Comparison of ENCODE assay signal across 10 cellular contexts in genomic region chr3:192408721-192409151, GRCh38.
DNase-seq lines count a peak whose midpoint lies in the region; ATAC-seq and TF ChIP-seq lines count a peak whose summit lies in the region.
"Had no signal": no experiment of that assay in that cellular context is flagged by ENCODE, and none has a peak within 500 bp of the region (broad histone marks: within the 10 kb centered on the region; RNA-seq: fewer than 3 reads in every experiment).

No MANE protein-coding gene starts in this region.

- H4K8ac ChIP-seq in mesendoderm (ENCODE audit: low read depth, low read length) = peak overlapping the region; percentile 87

- H3K36me3 Mint-ChIP-seq in activated CD8-positive, alpha-beta memory T cell treated with anti-CD3 and anti-CD28 coated beads, Interleukin-2, amount 10 ng/mL, durations not matched to agents 7 days and 5 days = peaks cover 4% of the 10 kb centered on the region
- H3K36me3 Mint-ChIP-seq in type B pancreatic cell = no peaks in the 10 kb centered on the region

- peak overlapping the region; percentile 95 for H3K56ac ChIP-seq in mesendoderm (ENCODE audit: low read length)

- DNase-seq in activated CD8-positive, alpha-beta memory T cell treated with anti-CD3 and anti-CD28 coated beads, Interleukin-2, amount 10 ng/mL, durations not matched to agents 7 days and 5 days = no peak
- DNase-seq in activated CD8-positive, alpha-beta memory T cell treated with anti-CD3 and anti-CD28 coated beads, Interleukin-2, amount 50 U/mL, for 4 hours = no peak
- peak; percentile 71 for DNase-seq in ecto neural progenitor cell (ENCODE audit: low spot score)
- DNase-seq in mesendoderm = peak; percentile 68
- no peak for DNase-seq in type B pancreatic cell (ENCODE audit: extremely low spot score, unreplicated experiment)
- DNase-seq in NCI-H2171 treated with DMSO at 0.1 percent for 48 hours (lab: John Stamatoyannopoulos, UW) = no peak
- no peak for DNase-seq in AML-193 (lab: John Stamatoyannopoulos, UW)
- DNase-seq: effector CD4-positive, alpha-beta T cell had no signal

- no peak overlapping the region for H2AK5ac ChIP-seq in mesendoderm (ENCODE audit: low read length)

- H3K27me3 Mint-ChIP-seq in activated CD8-positive, alpha-beta memory T cell treated with anti-CD3 and anti-CD28 coated beads, Interleukin-2, amount 10 ng/mL, durations not matched to agents 7 days and 5 days = peaks cover 57% of the 10 kb centered on the region
- H3K27me3 Mint-ChIP-seq in type B pancreatic cell = peaks cover 87% of the 10 kb centered on the region

- H3K27me3 ChIP-seq in mesendoderm (ENCODE audit: insufficient read depth, low read length, poor library complexity) = no peaks in the 10 kb centered on the region
- H3K27me3 ChIP-seq: BLaER1 treated with 17β-estradiol and CSF1 and Interleukin-3, amounts not matched to agents 10 nM and 100 nM had no signal

- peak overlapping the region; percentile 29 for H3K27ac Mint-ChIP-seq in activated CD8-positive, alpha-beta memory T cell treated with anti-CD3 and anti-CD28 coated beads, Interleukin-2, amount 10 ng/mL, durations not matched to agents 7 days and 5 days
- H3K27ac Mint-ChIP-seq in type B pancreatic cell = peak overlapping the region; percentile 65

- H3K79me1 ChIP-seq in mesendoderm (ENCODE audit: low read length) = no peaks in the 10 kb centered on the region

- peak overlapping the region; percentile 88 for H3K9ac ChIP-seq in mesendoderm (ENCODE audit: low read length)
- H3K9ac ChIP-seq: BLaER1 treated with 17β-estradiol and CSF1 and Interleukin-3, amounts not matched to agents 10 nM and 100 nM had no signal

- no peak overlapping the region for H3K27ac ChIP-seq in mesendoderm (ENCODE audit: low read depth, low read length)
- H3K27ac ChIP-seq: BLaER1 treated with 17β-estradiol and CSF1 and Interleukin-3, amounts not matched to agents 10 nM and 100 nM had no signal

- peak overlapping the region; percentile 83 for H3K4ac ChIP-seq in mesendoderm (ENCODE audit: low read depth, low read length)

- H3K23ac ChIP-seq in mesendoderm (ENCODE audit: low read length) = no peak overlapping the region

- H3K36me3 ChIP-seq in mesendoderm (ENCODE audit: control insufficient read depth, insufficient read depth, low read length) = no peaks in the 10 kb centered on the region
- H3K36me3 ChIP-seq: BLaER1 treated with 17β-estradiol and CSF1 and Interleukin-3, amounts not matched to agents 10 nM and 100 nM had no signal

- H2BK120ac ChIP-seq in mesendoderm (ENCODE audit: low read depth, low read length) = peak overlapping the region; percentile 61

- no CpG with 5 or more reads among the region's 35 CpGs for WGBS in mesendoderm (ENCODE audit: extremely low coverage, insufficient coverage, low lambda C conversion rate)

- H3K4me1 ChIP-seq in mesendoderm (ENCODE audit: control insufficient read depth, low read depth, low read length) = no peaks in the 10 kb centered on the region
- H3K4me1 ChIP-seq: BLaER1 treated with 17β-estradiol and CSF1 and Interleukin-3, amounts not matched to agents 10 nM and 100 nM had no signal

- peak overlapping the region; percentile 97 for H3K4me2 ChIP-seq in mesendoderm (ENCODE audit: low read length)
- H3K4me2 ChIP-seq: BLaER1 treated with 17β-estradiol and CSF1 and Interleukin-3, amounts not matched to agents 10 nM and 100 nM had no signal

- H3K18ac ChIP-seq in mesendoderm (ENCODE audit: low read length) = peak overlapping the region; percentile 97

- no peaks in the 10 kb centered on the region for H3K9me3 Mint-ChIP-seq in activated CD8-positive, alpha-beta memory T cell treated with anti-CD3 and anti-CD28 coated beads, Interleukin-2, amount 10 ng/mL, durations not matched to agents 7 days and 5 days (ENCODE audit: low read depth)
- no peaks in the 10 kb centered on the region for H3K9me3 Mint-ChIP-seq in type B pancreatic cell

- no peak for TF ChIP-seq CTCF in type B pancreatic cell (conservative IDR thresholded peaks at IDR 0.05)

- CTCF ChIA-PET in activated CD8-positive, alpha-beta memory T cell treated with anti-CD3 and anti-CD28 coated beads, Interleukin-2, amount 10 ng/mL, durations not matched to agents 7 days and 5 days (lab: Charles Lee) = no interaction called here

- ATAC-seq in activated CD8-positive, alpha-beta memory T cell treated with anti-CD3 and anti-CD28 coated beads, Interleukin-2, amount 10 ng/mL, durations not matched to agents 7 days and 5 days = no peak
- ATAC-seq in HG02973 (IDR thresholded peaks at IDR 0.05; ENCODE audit: unreplicated experiment) = no peak

- H4K5ac ChIP-seq in mesendoderm (ENCODE audit: low read length) = no peak overlapping the region

- H2BK5ac ChIP-seq in mesendoderm (ENCODE audit: low read length) = no peak overlapping the region

- H3K79me2 ChIP-seq in mesendoderm (ENCODE audit: control insufficient read depth, insufficient read depth, low read length) = no peaks in the 10 kb centered on the region

- H3K4me3 Mint-ChIP-seq in activated CD8-positive, alpha-beta memory T cell treated with anti-CD3 and anti-CD28 coated beads, Interleukin-2, amount 10 ng/mL, durations not matched to agents 7 days and 5 days = no peak overlapping the region
- H3K4me3 Mint-ChIP-seq in type B pancreatic cell = peak overlapping the region; percentile 95

- no peak overlapping the region for H2BK15ac ChIP-seq in mesendoderm (replicated peaks; ENCODE audit: low read depth)

- H3K4me3 ChIP-seq in mesendoderm (ENCODE audit: low read length) = peak overlapping the region; percentile 62
- H3K4me3 ChIP-seq: BLaER1 treated with 17β-estradiol and CSF1 and Interleukin-3, amounts not matched to agents 10 nM and 100 nM had no signal

- peaks cover 4% of the 10 kb centered on the region for H3K4me1 Mint-ChIP-seq in activated CD8-positive, alpha-beta memory T cell treated with anti-CD3 and anti-CD28 coated beads, Interleukin-2, amount 10 ng/mL, durations not matched to agents 7 days and 5 days
- peaks cover 4% of the 10 kb centered on the region for H3K4me1 Mint-ChIP-seq in type B pancreatic cell (ENCODE audit: unreplicated experiment)

Comparison
In these comparisons a context has a peak if more than half of its experiments do, and no peak if none do; other contexts are left out.
1. DNase-seq: peak in ecto neural progenitor cell (single experiment) and mesendoderm (single experiment); none in activated CD8-positive, alpha-beta memory T cell treated with anti-CD3 and anti-CD28 coated beads, Interleukin-2, amount 10 ng/mL, durations not matched to agents 7 days and 5 days (single experiment), activated CD8-positive, alpha-beta memory T cell treated with anti-CD3 and anti-CD28 coated beads, Interleukin-2, amount 50 U/mL, for 4 hours (single experiment), type B pancreatic cell (single experiment), NCI-H2171 treated with DMSO at 0.1 percent for 48 hours (single experiment) and AML-193 (0 of 2).